ENCODE assay signal across 9 cellular contexts in genomic region chr3:9404680-9405079, GRCh38. TPM values are rescaled to one million over a fixed set of nuclear protein-coding genes. Genes with fewer than 3 reads are reported as not detected.
DNase-seq lines count a peak whose midpoint lies in the region; ATAC-seq and TF ChIP-seq lines count a peak whose summit lies in the region.
"Had no signal": no experiment of that assay in that cellular context is flagged by ENCODE, and none has a peak within 500 bp of the region (broad histone marks: within the 10 kb centered on the region; RNA-seq: fewer than 3 reads in every experiment).

No MANE protein-coding gene starts in this region.

- H3K9ac ChIP-seq in SU-DHL-6 (ENCODE audit: low read length) (no peak overlapping the region), iPS-15b (ENCODE audit: low read depth, low read length) (no peak overlapping the region)

- TF ChIP-seq CTCF in SU-DHL-6 (IDR thresholded peaks at IDR 0.05; ENCODE audit: insufficient read depth, low read length, poor library complexity, severe bottlenecking) (no peak), upper lobe of right lung (IDR thresholded peaks at IDR 0.05) (no peak)

- H3K27me3 ChIP-seq in SU-DHL-6 (ENCODE audit: low read length): no peaks in the 10 kb centered on the region
- H3K27me3 ChIP-seq in iPS-15b (ENCODE audit: control insufficient read depth, insufficient read depth, low read length): no peaks in the 10 kb centered on the region
- H3K27me3 ChIP-seq in upper lobe of right lung: no peaks in the 10 kb centered on the region

- no peak overlapping the region for H3K4me3 ChIP-seq in SU-DHL-6 (ENCODE audit: insufficient read depth, low read length, poor library complexity, severe bottlenecking)
- H3K4me3 ChIP-seq in iPS-15b (ENCODE audit: low read depth, low read length): peak overlapping the region; percentile 3
- H3K4me3 ChIP-seq in upper lobe of right lung: no peak overlapping the region

- H3K4me1 ChIP-seq in iPS-15b (ENCODE audit: control insufficient read depth, insufficient read depth, low read length): peaks cover 21% of the 10 kb centered on the region
- H3K4me1 ChIP-seq in upper lobe of right lung: peaks cover 77% of the 10 kb centered on the region

- in situ Hi-C loops in ACHN (cut with HindIII; ENCODE audit: low pct_ligation_motif_present, low pct_unique_long_range_greater_than_20kb, low sequenced_read_pairs): no loop called here

- ATAC-seq in GM18502 (IDR thresholded peaks at IDR 0.05; ENCODE audit: poor library complexity, unreplicated experiment): peak; percentile 53
- ATAC-seq in upper lobe of right lung: no peak
- no peak for ATAC-seq in GM18909 (IDR thresholded peaks at IDR 0.05; ENCODE audit: poor library complexity, unreplicated experiment)

- H3K36me3 ChIP-seq in SU-DHL-6 (ENCODE audit: low read length) (peaks cover 4% of the 10 kb centered on the region; the same call in 1 of the 2 replicates), iPS-15b (ENCODE audit: control insufficient read depth, insufficient read depth, low read length) (no peaks in the 10 kb centered on the region), upper lobe of right lung (no peaks in the 10 kb centered on the region)

- intact Hi-C loops in upper lobe of right lung (cut with DNase I): no loop called here

- H3F3A ChIP-seq in SU-DHL-6 (ENCODE audit: insufficient read depth): peaks cover 7% of the 10 kb centered on the region

- H3K9me2 ChIP-seq in SU-DHL-6 (replicated peaks; ENCODE audit: insufficient read depth, low read length): no peaks in the 10 kb centered on the region

- peaks cover 86% of the 10 kb centered on the region for H4K20me1 ChIP-seq in SU-DHL-6 (ENCODE audit: low read depth, low read length)

- H3K9me3 ChIP-seq in SU-DHL-6 (ENCODE audit: insufficient read depth, low read length) (no peaks in the 10 kb centered on the region), iPS-15b (ENCODE audit: control insufficient read depth, insufficient read depth, low read length) (no peaks in the 10 kb centered on the region), upper lobe of right lung (no peaks in the 10 kb centered on the region)

- H3K4me2 ChIP-seq in SU-DHL-6 (ENCODE audit: low read depth, low read length, poor library complexity, severe bottlenecking): peak overlapping the region; percentile 89

- peak; percentile 33 for DNase-seq in ACHN
- no peak for DNase-seq in SIG-M5 treated with dmso at 0.1 percent for 504 hours (lab: John Stamatoyannopoulos, UW; ENCODE audit: unreplicated experiment)
- no peak for DNase-seq in AG08395 (ENCODE audit: low spot score)
- no peak for DNase-seq in upper lobe of right lung
- DNase-seq: activated CD4-positive, CD25-positive, alpha-beta regulatory T cell had no signal

- peaks cover 100% of the 10 kb centered on the region for H3K79me2 ChIP-seq in SU-DHL-6 (ENCODE audit: insufficient read depth, low read length)

- H3K27ac ChIP-seq in SU-DHL-6 (ENCODE audit: low read depth, low read length) (no peak overlapping the region), upper lobe of right lung (no peak overlapping the region)

- H2AFZ ChIP-seq in SU-DHL-6 (ENCODE audit: low read depth, low read length, severe bottlenecking): no peak overlapping the region

RNA-seq across cellular contexts. Expression of gene SETD5, which starts 7.3 kb away (rescaled TPM):
- total RNA-seq in upper lobe of right lung: 124 TPM

RNA-seq across cellular contexts. Expression of gene THUMPD3, which starts 41.8 kb away (rescaled TPM):
- 34.8 TPM for total RNA-seq in upper lobe of right lung
